Comparison of ENCODE assay signal across 8 cellular contexts in the genomic region with DNA sequence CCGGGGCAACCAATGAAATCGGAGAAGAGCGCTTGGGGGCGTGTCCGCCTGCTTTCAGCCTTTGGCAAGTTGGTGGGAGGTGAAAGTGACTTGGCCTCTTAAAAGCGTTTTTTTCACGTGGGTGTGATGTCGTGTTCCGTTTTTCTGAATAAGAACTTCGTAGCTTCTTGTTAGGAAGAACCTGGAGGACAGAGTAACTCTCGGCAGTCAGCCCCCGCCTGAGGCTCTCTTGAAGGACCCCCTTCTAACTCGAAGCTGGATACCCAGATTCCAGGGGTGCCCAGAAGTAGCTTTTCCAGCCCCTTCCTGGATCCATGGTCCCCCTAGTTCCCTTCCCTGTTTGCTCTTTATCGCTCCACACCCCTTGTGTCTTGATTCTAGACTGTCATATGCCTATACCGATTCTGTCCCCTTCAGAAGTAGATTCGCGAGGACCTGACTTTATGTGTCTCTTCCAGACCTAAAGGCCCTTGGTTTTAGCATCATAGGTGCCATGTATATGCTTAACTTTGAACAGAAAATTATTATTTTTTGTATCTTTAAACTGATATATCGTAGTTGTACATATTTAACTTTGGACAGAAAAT. TPM values are rescaled to one million over a fixed set of nuclear protein-coding genes. Genes with fewer than 3 reads are reported as not detected.
A peak's percentile ranks its signal among the peaks of the same experiment; 100 is the strongest.
DNase-seq lines count a peak whose midpoint lies in the region; ATAC-seq lines count a peak whose summit lies in the region.

No MANE protein-coding gene starts in this region.

- H3K4me1 ChIP-seq in iPS-18a (ENCODE audit: control insufficient read depth, low read depth, low read length): peaks cover 6% of the 10 kb centered on the region

- no peak overlapping the region for H3K27ac ChIP-seq in iPS-18a (ENCODE audit: low read length)

- no peaks in the 10 kb centered on the region for H3K27me3 Mint-ChIP-seq in activated T-cell treated with anti-CD3 and anti-CD28 coated beads, Interleukin-2, amount 50 U/mL, for 72 hours (ENCODE audit: low read depth)
- no peaks in the 10 kb centered on the region for H3K27me3 Mint-ChIP-seq in activated naive CD8-positive, alpha-beta T cell treated with anti-CD3 and anti-CD28 coated beads for 36 hours
- H3K27me3 Mint-ChIP-seq in stimulated activated naive CD8-positive, alpha-beta T cell treated with anti-CD3 and anti-CD28 coated beads, Interleukin-15, amount 100 ng/mL, for 72 hours: no peaks in the 10 kb centered on the region

- H3K36me3 ChIP-seq in iPS-18a (ENCODE audit: control insufficient read depth, low read depth, low read length): peaks cover 7% of the 10 kb centered on the region

- peaks cover 2 to 15% of the 10 kb centered on the region in 2 donors for H3K36me3 Mint-ChIP-seq in activated T-cell treated with anti-CD3 and anti-CD28 coated beads, Interleukin-2, amount 50 U/mL, for 72 hours (ENCODE audit: insufficient read depth in 2 of 2)
- peaks cover 14% of the 10 kb centered on the region for H3K36me3 Mint-ChIP-seq in activated naive CD8-positive, alpha-beta T cell treated with anti-CD3 and anti-CD28 coated beads for 36 hours

- peak overlapping the region; percentile 93 for H3K27ac Mint-ChIP-seq in activated T-cell treated with anti-CD3 and anti-CD28 coated beads, Interleukin-2, amount 50 U/mL, for 72 hours
- H3K27ac Mint-ChIP-seq in activated naive CD8-positive, alpha-beta T cell treated with anti-CD3 and anti-CD28 coated beads for 36 hours: peak overlapping the region; percentile 98
- peak overlapping the region; percentile 88 to 95 for H3K27ac Mint-ChIP-seq in stimulated activated naive CD8-positive, alpha-beta T cell treated with anti-CD3 and anti-CD28 coated beads, Interleukin-15, amount 100 ng/mL, for 72 hours

- H3K9ac ChIP-seq in iPS-18a (ENCODE audit: low read length): peak overlapping the region; percentile 64

- no peak for DNase-seq in activated T-cell treated with anti-CD3 and anti-CD28 coated beads, Interleukin-2, amount 50 U/mL, for 72 hours
- DNase-seq in activated T-cell treated with anti-CD3 and anti-CD28 coated beads, Interleukin-2, amount 50 U/mL, for 48 hours: no peak
- no peak for DNase-seq in activated naive CD8-positive, alpha-beta T cell treated with anti-CD3 and anti-CD28 coated beads for 36 hours
- no peak for DNase-seq in stimulated activated naive CD8-positive, alpha-beta T cell treated with anti-CD3 and anti-CD28 coated beads, Interleukin-15, amount 100 ng/mL, for 72 hours
- no peak for DNase-seq in AG20443 (ENCODE audit: low spot score)
- DNase-seq in effector CD4-positive, alpha-beta T cell: no peak

- H3K9me3 ChIP-seq in iPS-18a (ENCODE audit: control insufficient read depth, low read depth, low read length): no peaks in the 10 kb centered on the region

- peak overlapping the region; percentile 85 for H3K4me3 Mint-ChIP-seq in activated T-cell treated with anti-CD3 and anti-CD28 coated beads, Interleukin-2, amount 50 U/mL, for 72 hours
- H3K4me3 Mint-ChIP-seq in activated naive CD8-positive, alpha-beta T cell treated with anti-CD3 and anti-CD28 coated beads for 36 hours: peak overlapping the region; percentile 85
- H3K4me3 Mint-ChIP-seq in stimulated activated naive CD8-positive, alpha-beta T cell treated with anti-CD3 and anti-CD28 coated beads, Interleukin-15, amount 100 ng/mL, for 72 hours: peak overlapping the region; percentile 63 to 86

- peak overlapping the region; percentile 77 for H3K4me3 ChIP-seq in iPS-18a (ENCODE audit: low read length)

- H3K4me1 Mint-ChIP-seq in activated T-cell treated with anti-CD3 and anti-CD28 coated beads, Interleukin-2, amount 50 U/mL, for 72 hours (ENCODE audit: low read depth): peaks cover 43% of the 10 kb centered on the region
- peaks cover 35% of the 10 kb centered on the region for H3K4me1 Mint-ChIP-seq in activated naive CD8-positive, alpha-beta T cell treated with anti-CD3 and anti-CD28 coated beads for 36 hours
- peaks cover 40% of the 10 kb centered on the region for H3K4me1 Mint-ChIP-seq in stimulated activated naive CD8-positive, alpha-beta T cell treated with anti-CD3 and anti-CD28 coated beads, Interleukin-15, amount 100 ng/mL, for 72 hours

- no peaks in the 10 kb centered on the region for H3K9me3 Mint-ChIP-seq in activated T-cell treated with anti-CD3 and anti-CD28 coated beads, Interleukin-2, amount 50 U/mL, for 72 hours
- H3K9me3 Mint-ChIP-seq in activated naive CD8-positive, alpha-beta T cell treated with anti-CD3 and anti-CD28 coated beads for 36 hours: no peaks in the 10 kb centered on the region
- H3K9me3 Mint-ChIP-seq in stimulated activated naive CD8-positive, alpha-beta T cell treated with anti-CD3 and anti-CD28 coated beads, Interleukin-15, amount 100 ng/mL, for 72 hours: no peaks in the 10 kb centered on the region

- ATAC-seq in activated T-cell treated with anti-CD3 and anti-CD28 coated beads, Interleukin-2, amount 50 U/mL, for 72 hours (replicated peaks in 1 of 2): no peak
- ATAC-seq in stimulated activated naive CD8-positive, alpha-beta T cell treated with anti-CD3 and anti-CD28 coated beads, Interleukin-15, amount 100 ng/mL, for 72 hours: no peak
- no peak for ATAC-seq in activated CD4-positive, CD25-positive, alpha-beta regulatory T cell treated with anti-CD3 and anti-CD28 coated beads, Interleukin-2, amount 50 U/mL, for 24 hours

- no peaks in the 10 kb centered on the region for H3K27me3 ChIP-seq in iPS-18a (ENCODE audit: control insufficient read depth, insufficient read depth, low read length)

RNA-seq across cellular contexts. Expression of a gene that starts 0.9 kb away (rescaled TPM):
- total RNA-seq in activated T-cell treated with anti-CD3 and anti-CD28 coated beads, Interleukin-2, amount 50 U/mL, for 72 hours: 10 to 100 TPM; 61.9 to 67.4 TPM
- 10 to 100 TPM; 39.4 to 39.6 TPM for total RNA-seq in activated naive CD8-positive, alpha-beta T cell treated with anti-CD3 and anti-CD28 coated beads for 36 hours

RNA-seq across cellular contexts. Expression of a gene that starts 52.3 kb away (rescaled TPM):
- 10 to 100 TPM; 70.9 to 75.1 TPM for total RNA-seq in activated T-cell treated with anti-CD3 and anti-CD28 coated beads, Interleukin-2, amount 50 U/mL, for 72 hours
- 10 to 100 TPM; 60.8 to 66.9 TPM for total RNA-seq in activated naive CD8-positive, alpha-beta T cell treated with anti-CD3 and anti-CD28 coated beads for 36 hours
